Comparison of ENCODE assay signal across 10 cellular contexts in genomic region chr1:32338637-32339145, GRCh38. TPM values are rescaled to one million over a fixed set of nuclear protein-coding genes. Genes with fewer than 3 reads are reported as not detected.
DNase-seq lines count a peak whose midpoint lies in the region; ATAC-seq and TF ChIP-seq lines count a peak whose summit lies in the region.
"Had no signal": no experiment of that assay in that cellular context is flagged by ENCODE, and none has a peak within 500 bp of the region (broad histone marks: within the 10 kb centered on the region; RNA-seq: fewer than 3 reads in every experiment).

No MANE protein-coding gene starts in this region.

- H3K9ac ChIP-seq in SU-DHL-6 (ENCODE audit: low read length) (0 out of 2 replicates have a peak overlapping the region, but pooled peaks have one; percentile 10), trophoblast cell (ENCODE audit: low read length) (no peak overlapping the region)

- H4K20me1 ChIP-seq in SU-DHL-6 (ENCODE audit: low read depth, low read length): no peaks in the 10 kb centered on the region

- H3K23ac ChIP-seq in trophoblast cell (ENCODE audit: low read length): no peak overlapping the region

- H3K27me3 ChIP-seq in SU-DHL-6 (ENCODE audit: low read length) (no peaks in the 10 kb centered on the region), trophoblast cell (ENCODE audit: insufficient read depth, low read length) (no peaks in the 10 kb centered on the region), left lung (peaks cover 0 to 23% of the 10 kb centered on the region in 2 donors)
- H3K27me3 ChIP-seq: testis had no signal

- no peak overlapping the region for H2AFZ ChIP-seq in SU-DHL-6 (ENCODE audit: low read depth, low read length, severe bottlenecking)
- H2AFZ ChIP-seq in trophoblast cell (ENCODE audit: insufficient read depth, low read length, poor library complexity): no peak overlapping the region

- H3K79me2 ChIP-seq in SU-DHL-6 (ENCODE audit: insufficient read depth, low read length) (peaks cover 10% of the 10 kb centered on the region; the same call in 1 of the 2 replicates), trophoblast cell (ENCODE audit: control insufficient read depth, insufficient read depth, low read length, poor library complexity) (peaks cover 16% of the 10 kb centered on the region)

- peak; percentile 52 for DNase-seq in ELR (ENCODE audit: low read depth)
- no peak for DNase-seq in epithelial cell of prostate (ENCODE audit: low read depth, low spot score)
- DNase-seq in trophoblast cell: no peak
- no peak for DNase-seq in left lung
- no peak for DNase-seq in NCI-H2227 (lab: John Stamatoyannopoulos, UW; ENCODE audit: unreplicated experiment)
- no peak for DNase-seq in kidney tubule cell (ENCODE audit: low spot score)
- DNase-seq: activated CD4-positive, alpha-beta T cell treated with anti-CD3 and anti-CD28 coated beads, Interleukin-2, amount 50 U/mL, for 48 hours had no signal

- no peak overlapping the region for H3K27ac ChIP-seq in SU-DHL-6 (ENCODE audit: low read depth, low read length)
- peak overlapping the region; percentile 31 for H3K27ac ChIP-seq in epithelial cell of prostate
- no peak overlapping the region for H3K27ac ChIP-seq in trophoblast cell (ENCODE audit: low read depth, low read length)
- peak overlapping the region in 1 of 2 donors; percentile 84 for H3K27ac ChIP-seq in left lung

- TF ChIP-seq CTCF in SU-DHL-6 (IDR thresholded peaks at IDR 0.05; ENCODE audit: insufficient read depth, low read length, poor library complexity, severe bottlenecking): no peak
- no peak for TF ChIP-seq CTCF in left lung (IDR thresholded peaks at IDR 0.05)

- H3K4me2 ChIP-seq in SU-DHL-6 (ENCODE audit: low read depth, low read length, poor library complexity, severe bottlenecking) (no peak overlapping the region), trophoblast cell (ENCODE audit: low read length) (no peak overlapping the region)

- H3K14ac ChIP-seq in trophoblast cell (ENCODE audit: low read length): peak overlapping the region; percentile 13

- no peaks in the 10 kb centered on the region for H3K9me2 ChIP-seq in SU-DHL-6 (replicated peaks; ENCODE audit: insufficient read depth, low read length)

- H3K4ac ChIP-seq in trophoblast cell (ENCODE audit: low read depth, low read length): no peak overlapping the region

- no peaks in the 10 kb centered on the region for H3K9me3 ChIP-seq in SU-DHL-6 (ENCODE audit: insufficient read depth, low read length)
- H3K9me3 ChIP-seq in trophoblast cell (ENCODE audit: insufficient read depth, low read depth, low read length): no peaks in the 10 kb centered on the region
- H3K9me3 ChIP-seq in left lung: no peaks in the 10 kb centered on the region
- H3K9me3 ChIP-seq: testis had no signal

- H4K8ac ChIP-seq in trophoblast cell (ENCODE audit: low read depth, low read length): no peak overlapping the region

- no peak overlapping the region for H3K18ac ChIP-seq in trophoblast cell (ENCODE audit: low read length)

- ATAC-seq in left lung (no peak), HG03097 (IDR thresholded peaks at IDR 0.05; ENCODE audit: low FRiP score, unreplicated experiment) (no peak)

- H3K36me3 ChIP-seq in SU-DHL-6 (ENCODE audit: low read length) (no peaks in the 10 kb centered on the region; the same call in 1 of the 2 replicates), trophoblast cell (ENCODE audit: control insufficient read depth in 1 of 2, insufficient read depth in 2 of 2, low read length in 2 of 2) (peaks cover 10 to 11% of the 10 kb centered on the region in 2 experiments), left lung (peaks cover 0 to 2% of the 10 kb centered on the region in 2 donors)

- H2BK12ac ChIP-seq in trophoblast cell (ENCODE audit: low read length): peak overlapping the region; percentile 5

- peak overlapping the region; percentile 7 for H2BK5ac ChIP-seq in trophoblast cell (ENCODE audit: low read depth, low read length, poor library complexity)

- peaks cover 24% of the 10 kb centered on the region for H3K79me1 ChIP-seq in trophoblast cell (ENCODE audit: low read length)

- H3F3A ChIP-seq in SU-DHL-6 (ENCODE audit: insufficient read depth): peaks cover 12% of the 10 kb centered on the region

- peak overlapping the region; percentile 2 for H2BK120ac ChIP-seq in trophoblast cell (ENCODE audit: insufficient read depth, low read length, poor library complexity)

- peak overlapping the region; percentile 37 for H4K91ac ChIP-seq in trophoblast cell (ENCODE audit: low read depth, low read length)

- intact Hi-C loops in left lung (cut with DNase I): no loop called here

- no peak overlapping the region for H4K12ac ChIP-seq in trophoblast cell (ENCODE audit: low read depth, low read length)

- H3K4me3 ChIP-seq in SU-DHL-6 (ENCODE audit: insufficient read depth, low read length, poor library complexity, severe bottlenecking) (no peak overlapping the region), trophoblast cell (ENCODE audit: low read depth, low read length) (peak overlapping the region; percentile 2), left lung (no peak overlapping the region)
- H3K4me3 ChIP-seq: testis had no signal

- H3K4me1 ChIP-seq in trophoblast cell (ENCODE audit: control insufficient read depth in 1 of 2, insufficient read depth in 2 of 2, low read length in 2 of 2) (peaks cover 47 to 55% of the 10 kb centered on the region in 2 experiments), left lung (peaks cover 15 to 77% of the 10 kb centered on the region in 2 donors)

- no CpG with 5 or more reads among the region's 14 CpGs for WGBS in trophoblast cell (ENCODE audit: extremely low coverage, insufficient coverage, insufficient read length)

- H2AK5ac ChIP-seq in trophoblast cell (ENCODE audit: low read length): peak overlapping the region; percentile 6

RNA-seq across cellular contexts. Expression of gene MARCKSL1, which starts 2.7 kb away (rescaled TPM):
- 437 and 455 TPM in 2 replicates for polyA plus RNA-seq in trophoblast cell (2013)
- total RNA-seq in left lung: 10 to 100 TPM; 33.1 to 58.3 TPM

RNA-seq across cellular contexts. Expression of gene FAM229A, which starts 23.6 kb away (rescaled TPM):
- 5.0 and 5.5 TPM in 2 replicates for polyA plus RNA-seq in trophoblast cell (2013)
- 1 to 10 TPM; 4.4 to 5.7 TPM for total RNA-seq in left lung

RNA-seq across cellular contexts. Expression of gene TSSK3, which starts 23.6 kb away (rescaled TPM):
- 0.61 and 0.67 TPM in 2 replicates for polyA plus RNA-seq in trophoblast cell (2013)
- total RNA-seq in left lung: 1 to 10 TPM; 1.8 TPM

RNA-seq across cellular contexts. Expression of gene HDAC1, which starts 46.8 kb away (rescaled TPM):
- 58.2 and 60.3 TPM in 2 replicates for polyA plus RNA-seq in trophoblast cell (2013)
- total RNA-seq in left lung: 10 to 100 TPM; 61.8 to 72.7 TPM

RNA-seq across cellular contexts. Expression of gene BSDC1, which starts 55.5 kb away (rescaled TPM):
- polyA plus RNA-seq in trophoblast cell (2013): 41.3 and 43.8 TPM in 2 replicates
- 10 to 100 TPM; 51.2 to 64.8 TPM for total RNA-seq in left lung
